ENCODE assay signal across 14 cellular contexts in the genomic region with DNA sequence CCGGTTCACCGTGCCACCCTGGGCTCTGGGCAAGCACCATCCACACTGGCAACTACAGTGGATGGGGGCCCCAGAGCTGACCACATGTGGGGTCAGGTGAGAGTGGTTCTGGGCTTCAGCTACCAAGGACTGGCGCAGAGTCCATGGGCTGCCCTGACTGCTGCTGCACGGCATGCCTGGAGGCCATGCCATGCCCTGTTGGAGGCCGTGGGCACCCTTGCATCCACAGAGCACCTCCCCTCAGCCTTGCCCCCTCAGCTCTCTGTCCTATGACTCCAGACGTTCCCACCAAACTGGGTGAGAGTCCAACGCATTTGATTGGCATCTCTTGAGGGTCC.
"Had no signal": no experiment of that assay in that cellular context is flagged by ENCODE, and none has a peak within 500 bp of the region (broad histone marks: within the 10 kb centered on the region; RNA-seq: fewer than 3 reads in every experiment).

No MANE protein-coding gene starts in this region.

- H3K27ac ChIP-seq: cardiac muscle cell, colonic mucosa, gastrocnemius medialis, pancreas, skin epidermis had no signal

- H3K4me3 ChIP-seq: cardiac muscle cell, colonic mucosa, gastrocnemius medialis, pancreas, skin epidermis had no signal

- H3K9me3 ChIP-seq: colonic mucosa, gastrocnemius medialis, pancreas had no signal

- H3K27me3 ChIP-seq: cardiac muscle cell, colonic mucosa, gastrocnemius medialis, pancreas had no signal

- H3K36me3 ChIP-seq: cardiac muscle cell, colonic mucosa, gastrocnemius medialis, pancreas had no signal

- ATAC-seq: gastrocnemius medialis; naive thymus-derived CD4-positive, alpha-beta T cell; pancreas; sciatic nerve had no signal

- DNase-seq: cerebellar nuclear complex; colonic mucosa; dermis blood vessel endothelial cell; erythroblast; gastrocnemius medialis; islet precursor cell; mesendoderm; stimulated activated CD4-positive, alpha-beta T cell treated with anti-CD3 and anti-CD28 coated beads, Interleukin-12 subunit alpha, Interleukin-12 subunit beta, amount 100 ng/mL, for 4 hours; stimulated activated naive CD4-positive, alpha-beta T cell treated with Interleukin-2 at 50 U/mL for 16 hours had no signal

- H3K4me1 ChIP-seq: colonic mucosa, gastrocnemius medialis, pancreas had no signal
